Comparison of ENCODE assay signal across 15 cellular contexts in the genomic region with DNA sequence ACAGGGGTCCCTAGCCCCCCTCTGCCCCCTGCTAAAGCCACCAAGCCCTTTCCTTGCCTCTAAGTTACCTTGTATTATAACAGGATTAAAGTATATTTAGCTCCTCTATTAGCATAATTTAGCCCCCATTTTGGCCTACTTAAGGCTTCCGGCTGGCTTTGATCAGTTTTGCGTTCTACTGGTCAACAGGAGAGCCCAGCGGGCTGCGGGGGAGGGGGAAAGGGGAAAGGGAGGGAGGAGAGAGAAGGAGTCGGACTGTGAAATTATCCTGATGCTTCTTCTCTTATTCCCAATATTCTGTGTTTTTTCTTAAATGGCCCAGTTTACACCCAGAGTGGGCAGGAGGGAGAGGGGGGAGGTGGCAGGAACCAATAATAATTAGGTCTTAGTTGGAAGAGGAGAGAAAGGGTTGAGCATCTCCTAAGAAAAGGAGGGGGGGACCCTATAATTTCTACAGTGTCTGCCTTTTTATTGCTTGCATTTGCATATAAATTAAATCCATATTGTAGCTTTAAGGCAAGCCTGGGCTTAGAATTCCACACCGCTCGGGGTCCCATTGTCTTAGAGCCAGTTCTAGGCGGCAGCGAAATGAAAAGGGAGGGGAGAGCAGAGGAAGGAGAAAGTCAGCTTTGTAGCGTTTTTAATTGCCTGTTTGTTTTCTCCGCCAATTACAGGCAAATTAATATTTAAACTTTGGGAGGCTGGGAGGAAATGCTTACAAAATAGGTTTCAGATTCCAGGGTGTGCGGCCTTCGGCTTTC. TPM values are rescaled to one million over a fixed set of nuclear protein-coding genes. Genes with fewer than 3 reads are reported as not detected.
DNase-seq lines count a peak whose midpoint lies in the region; ATAC-seq and TF ChIP-seq lines count a peak whose summit lies in the region.
"Had no signal": no experiment of that assay in that cellular context is flagged by ENCODE, and none has a peak within 500 bp of the region (broad histone marks: within the 10 kb centered on the region; RNA-seq: fewer than 3 reads in every experiment).

No MANE protein-coding gene starts in this region.

- TF ChIP-seq CTCF in mammary epithelial cell (conservative IDR thresholded peaks at IDR 0.05 in 1 of 2, IDR thresholded peaks at IDR 0.05 in 1 of 2; ENCODE audit: extremely low read depth in 1 of 2, insufficient read depth in 1 of 2, low read depth in 1 of 2, low read length in 2 of 2) = no peak
- no peak for TF ChIP-seq CTCF in MCF 10A (IDR thresholded peaks at IDR 0.05; ENCODE audit: unreplicated experiment)
- no peak for TF ChIP-seq CTCF in lower lobe of right lung (IDR thresholded peaks at IDR 0.05)
- TF ChIP-seq CTCF in tibial nerve (IDR thresholded peaks at IDR 0.05) = no peak
- no peak for TF ChIP-seq CTCF in uterus (IDR thresholded peaks at IDR 0.05)

- no peak overlapping the region for H3K4me2 ChIP-seq in mammary epithelial cell (ENCODE audit: insufficient read depth, low read depth, low read length)

- H3K36me3 ChIP-seq in mammary epithelial cell (ENCODE audit: insufficient read depth, low read length) (no peaks in the 10 kb centered on the region), lower lobe of right lung (no peaks in the 10 kb centered on the region), tibial nerve (no peaks in the 10 kb centered on the region), uterus (no peaks in the 10 kb centered on the region)
- H3K36me3 ChIP-seq: vagina had no signal

- H3K36me3 Mint-ChIP-seq in MCF 10A (ENCODE audit: insufficient read depth, unreplicated experiment) = no peaks in the 10 kb centered on the region
- no peaks in the 10 kb centered on the region for H3K36me3 Mint-ChIP-seq in activated naive CD8-positive, alpha-beta T cell treated with anti-CD3 and anti-CD28 coated beads, Interleukin-2, amount 10 ng/mL, durations not matched to agents 7 days and 5 days

- ATAC-seq in activated naive CD8-positive, alpha-beta T cell treated with anti-CD3 and anti-CD28 coated beads, Interleukin-2, amount 10 ng/mL, durations not matched to agents 7 days and 5 days (ENCODE audit: low read depth) = no peak
- ATAC-seq in lower lobe of right lung = no peak
- no peak for ATAC-seq in GM19452 (IDR thresholded peaks at IDR 0.05; ENCODE audit: unreplicated experiment)

- BruUV-seq in mammary epithelial cell (replicated peaks; lab: Mats Ljungman, UMichigan) (no TSS peak), MCF 10A (replicated peaks; lab: Mats Ljungman, UMichigan) (no TSS peak)

- H3K4me1 ChIP-seq in mammary epithelial cell (ENCODE audit: insufficient read depth, low read length) = no peaks in the 10 kb centered on the region
- H3K4me1 ChIP-seq in lower lobe of right lung = peaks cover 4% of the 10 kb centered on the region
- H3K4me1 ChIP-seq in tibial nerve = peaks cover 0 to 9% (median 0%) of the 10 kb centered on the region in 4 donors
- H3K4me1 ChIP-seq in uterus = no peaks in the 10 kb centered on the region

- H3K9me3 ChIP-seq in mammary epithelial cell (replicated peaks; ENCODE audit: insufficient read depth, low read length) (no peaks in the 10 kb centered on the region), lower lobe of right lung (no peaks in the 10 kb centered on the region), tibial nerve (no peaks in the 10 kb centered on the region), uterus (no peaks in the 10 kb centered on the region)
- H3K9me3 ChIP-seq: vagina had no signal

- WGBS in mammary epithelial cell (ENCODE audit: low coverage, missing lambda C conversion rate) = 88% methylated on average over 13 of the region's 13 CpGs
- 49 to 50% methylated on average over 13 of the region's 13 CpGs for WGBS in tibial nerve, 2 donors

- POLR2A ChIA-PET in MCF 10A (lab: Yijun Ruan, JAX) = no interaction called here
- POLR2A ChIA-PET in activated naive CD8-positive, alpha-beta T cell treated with anti-CD3 and anti-CD28 coated beads, Interleukin-2, amount 10 ng/mL, durations not matched to agents 7 days and 5 days (lab: Charles Lee) = no interaction called here

- H2AFZ ChIP-seq in mammary epithelial cell (ENCODE audit: low read depth, low read length) = no peak overlapping the region

- DNase-seq in mammary epithelial cell = no peak
- no peak for DNase-seq in MCF 10A (ENCODE audit: unreplicated experiment)
- DNase-seq in activated naive CD8-positive, alpha-beta T cell treated with anti-CD3 and anti-CD28 coated beads, Interleukin-2, amount 10 ng/mL, durations not matched to agents 7 days and 5 days = no peak
- no peak for DNase-seq in lower lobe of right lung
- DNase-seq in tibial nerve (ENCODE audit: low spot score in 2 of 2) = no peak
- DNase-seq in uterus = no peak
- no peak for DNase-seq in SKM-1 treated with dmso at 0.1 percent for 144 hours (lab: John Stamatoyannopoulos, UW; ENCODE audit: unreplicated experiment)
- DNase-seq: activated CD4-positive, alpha-beta T cell treated with anti-CD3 and anti-CD28 coated beads, Interleukin-2, amount 10 ng/mL, durations not matched to agents 7 days and 5 days; DMS79 treated with DMSO at 0.1 percent for 48 hours; NCI-H1417 treated with DMSO at 0.1 percent for 48 hours; occipital lobe had no signal

- intact Hi-C loops in mammary epithelial cell (cut with micrococcal nuclease) = no loop called here
- intact Hi-C loops in MCF 10A (cut with micrococcal nuclease) = no loop called here
- intact Hi-C loops in lower lobe of right lung (cut with DNase I) = no loop called here
- intact Hi-C loops in uterus (cut with DNase I; ENCODE audit: low total_unique reads) = no loop called here

- dilution Hi-C loops in mammary epithelial cell (cut with HindIII; ENCODE audit: low sequenced_read_pairs) = no loop called here

- TF ChIP-seq POLR2A in tibial nerve (IDR thresholded peaks at IDR 0.05) (no peak), uterus (IDR thresholded peaks at IDR 0.05) (no peak)

- CTCF ChIA-PET in mammary epithelial cell (lab: Charles Lee; ENCODE audit: low non-redundant PET) = no interaction called here
- CTCF ChIA-PET in MCF 10A (lab: Yijun Ruan, JAX) = no interaction called here

- no peak overlapping the region for H3K27ac Mint-ChIP-seq in MCF 10A (ENCODE audit: low read depth, unreplicated experiment)
- H3K27ac Mint-ChIP-seq in activated naive CD8-positive, alpha-beta T cell treated with anti-CD3 and anti-CD28 coated beads, Interleukin-2, amount 10 ng/mL, durations not matched to agents 7 days and 5 days = no peak overlapping the region
- H3K27ac Mint-ChIP-seq: activated CD4-positive, alpha-beta T cell treated with anti-CD3 and anti-CD28 coated beads, Interleukin-2, amount 10 ng/mL, durations not matched to agents 7 days and 5 days had no signal

- in situ Hi-C loops in mammary epithelial cell (cut with MboI; ENCODE audit: low sequenced_read_pairs in 2 of 2) = no loop called here

- H3K4me1 Mint-ChIP-seq in MCF 10A (ENCODE audit: insufficient read depth, unreplicated experiment) = no peaks in the 10 kb centered on the region
- no peaks in the 10 kb centered on the region for H3K4me1 Mint-ChIP-seq in activated naive CD8-positive, alpha-beta T cell treated with anti-CD3 and anti-CD28 coated beads, Interleukin-2, amount 10 ng/mL, durations not matched to agents 7 days and 5 days
- H3K4me1 Mint-ChIP-seq: activated CD4-positive, alpha-beta T cell treated with anti-CD3 and anti-CD28 coated beads, Interleukin-2, amount 10 ng/mL, durations not matched to agents 7 days and 5 days had no signal

- H3K9ac ChIP-seq in mammary epithelial cell (ENCODE audit: insufficient read depth, low read length) = peak overlapping the region; percentile 1

- H3K79me2 ChIP-seq in mammary epithelial cell (ENCODE audit: insufficient read depth, low read length) = no peaks in the 10 kb centered on the region

- no peaks in the 10 kb centered on the region for H3K9me3 Mint-ChIP-seq in MCF 10A (ENCODE audit: unreplicated experiment)
- H3K9me3 Mint-ChIP-seq in activated naive CD8-positive, alpha-beta T cell treated with anti-CD3 and anti-CD28 coated beads, Interleukin-2, amount 10 ng/mL, durations not matched to agents 7 days and 5 days = no peaks in the 10 kb centered on the region
- H3K9me3 Mint-ChIP-seq: activated CD4-positive, alpha-beta T cell treated with anti-CD3 and anti-CD28 coated beads, Interleukin-2, amount 10 ng/mL, durations not matched to agents 7 days and 5 days had no signal

- no peaks in the 10 kb centered on the region for H4K20me1 ChIP-seq in mammary epithelial cell (ENCODE audit: insufficient read depth, low read length)

- H3K4me3 ChIP-seq in mammary epithelial cell (replicated peaks in 1 of 3; ENCODE audit: insufficient read depth in 1 of 3, low read depth in 2 of 3, low read length in 3 of 3) (no peak overlapping the region), lower lobe of right lung (peak overlapping the region; percentile 13), tibial nerve (peak overlapping the region in 3 of 4 donors; percentile 25 to 35 (median 27)), uterus (no peak overlapping the region)

- H3K27me3 ChIP-seq in mammary epithelial cell (ENCODE audit: insufficient read depth, low read length) (no peaks in the 10 kb centered on the region), lower lobe of right lung (ENCODE audit: low read depth) (peaks cover 54% of the 10 kb centered on the region), tibial nerve (peaks cover 0 to 28% of the 10 kb centered on the region in 2 donors), uterus (no peaks in the 10 kb centered on the region)
- H3K27me3 ChIP-seq: vagina had no signal

- no peak overlapping the region for H3K4me3 Mint-ChIP-seq in MCF 10A (ENCODE audit: unreplicated experiment)
- H3K4me3 Mint-ChIP-seq in activated naive CD8-positive, alpha-beta T cell treated with anti-CD3 and anti-CD28 coated beads, Interleukin-2, amount 10 ng/mL, durations not matched to agents 7 days and 5 days = peak overlapping the region; percentile 50
- H3K4me3 Mint-ChIP-seq: activated CD4-positive, alpha-beta T cell treated with anti-CD3 and anti-CD28 coated beads, Interleukin-2, amount 10 ng/mL, durations not matched to agents 7 days and 5 days had no signal

- no peak for TF ChIP-seq EP300 in tibial nerve (IDR thresholded peaks at IDR 0.05)

- H3K27ac ChIP-seq in mammary epithelial cell (ENCODE audit: insufficient read depth, low read depth, low read length) = no peak overlapping the region
- H3K27ac ChIP-seq in lower lobe of right lung = no peak overlapping the region
- no peak overlapping the region for H3K27ac ChIP-seq in tibial nerve
- H3K27ac ChIP-seq in uterus = no peak overlapping the region
- H3K27ac ChIP-seq: vagina had no signal

- H3K27me3 Mint-ChIP-seq in MCF 10A (ENCODE audit: insufficient read depth, unreplicated experiment) = no peaks in the 10 kb centered on the region
- peaks cover 39% of the 10 kb centered on the region for H3K27me3 Mint-ChIP-seq in activated naive CD8-positive, alpha-beta T cell treated with anti-CD3 and anti-CD28 coated beads, Interleukin-2, amount 10 ng/mL, durations not matched to agents 7 days and 5 days

RNA-seq across cellular contexts. Expression of a gene that starts 39.6 kb away (rescaled TPM):
- total RNA-seq in mammary epithelial cell (under 1 TPM in 1 of 2 donors, not detected in 1; 0.33 TPM), MCF 10A (2022) (not detected in 2 replicates), lower lobe of right lung (0.15 TPM), tibial nerve (under 1 TPM in 3 of 4 donors, not detected in 1; 0.63 to 0.90 (median 0.78) TPM), uterus (not detected)
- not detected for polyA plus RNA-seq in mammary epithelial cell
- polyA minus RNA-seq in mammary epithelial cell = not detected
- total RNA-seq in activated naive CD8-positive, alpha-beta T cell treated with anti-CD3 and anti-CD28 coated beads, Interleukin-2, amount 10 ng/mL, durations not matched to agents 7 days and 5 days = not detected
- total RNA-seq: activated CD4-positive, alpha-beta T cell treated with anti-CD3 and anti-CD28 coated beads, Interleukin-2, amount 10 ng/mL, durations not matched to agents 7 days and 5 days; HepG2; occipital lobe; vagina had no signal
- polyA plus RNA-seq: AG04450, HepG2 had no signal

Comparison
In these comparisons a context has a peak if more than half of its experiments do, and no peak if none do; other contexts are left out.
1. H3K4me3 ChIP-seq: peak in lower lobe of right lung (single experiment) and tibial nerve (3 of 4); none in mammary epithelial cell (0 of 3) and uterus (0 of 2).